ENCODE assay signal across 12 cellular contexts in genomic region chr4:138952405-138952804, GRCh38.
DNase-seq lines count a peak whose midpoint lies in the region; ATAC-seq and TF ChIP-seq lines count a peak whose summit lies in the region.
"Had no signal": no experiment of that assay in that cellular context is flagged by ENCODE, and none has a peak within 500 bp of the region (broad histone marks: within the 10 kb centered on the region; RNA-seq: fewer than 3 reads in every experiment).

No MANE protein-coding gene starts in this region.

- H3K36me3 Mint-ChIP-seq in activated CD4-positive, alpha-beta T cell treated with anti-CD3 and anti-CD28 coated beads, Interleukin-2, amount 10 ng/mL, durations not matched to agents 7 days and 5 days (ENCODE audit: low read depth), result no peaks in the 10 kb centered on the region

- H3K4me1 ChIP-seq in spleen, result peaks cover 0 to 17% (median 0%) of the 10 kb centered on the region in 6 donors

- no peaks in the 10 kb centered on the region for H3K36me3 ChIP-seq in spleen
- H3K36me3 ChIP-seq: tibial nerve had no signal

- H3K27me3 Mint-ChIP-seq in activated CD4-positive, alpha-beta T cell treated with anti-CD3 and anti-CD28 coated beads, Interleukin-2, amount 10 ng/mL, durations not matched to agents 7 days and 5 days, result no peaks in the 10 kb centered on the region

- TF ChIP-seq POLR2A in spleen (IDR thresholded peaks at IDR 0.05), result no peak

- no peaks in the 10 kb centered on the region for H3K9me3 Mint-ChIP-seq in activated CD4-positive, alpha-beta T cell treated with anti-CD3 and anti-CD28 coated beads, Interleukin-2, amount 10 ng/mL, durations not matched to agents 7 days and 5 days
- H3K9me3 Mint-ChIP-seq: endodermal cell had no signal

- TF ChIP-seq CTCF in omental fat pad (IDR thresholded peaks at IDR 0.05) (no peak), spleen (IDR thresholded peaks at IDR 0.05 in 8 of 11, conservative IDR thresholded peaks at IDR 0.05 in 3 of 11) (no peak)

- no peak overlapping the region for H3K4me3 ChIP-seq in spleen
- H3K4me3 ChIP-seq: lung, SK-N-MC, tibial nerve had no signal

- no peak for ATAC-seq in omental fat pad (ENCODE audit: low FRiP score)

- CTCF ChIA-PET in activated CD4-positive, alpha-beta T cell treated with anti-CD3 and anti-CD28 coated beads, Interleukin-2, amount 10 ng/mL, durations not matched to agents 7 days and 5 days (lab: Charles Lee), result no interaction called here

- no peak overlapping the region for H3K27ac Mint-ChIP-seq in activated CD4-positive, alpha-beta T cell treated with anti-CD3 and anti-CD28 coated beads, Interleukin-2, amount 10 ng/mL, durations not matched to agents 7 days and 5 days
- H3K27ac Mint-ChIP-seq: endodermal cell had no signal

- H3K27ac ChIP-seq in spleen, result no peak overlapping the region
- H3K27ac ChIP-seq: SK-N-MC had no signal

- H3K4me1 Mint-ChIP-seq in activated CD4-positive, alpha-beta T cell treated with anti-CD3 and anti-CD28 coated beads, Interleukin-2, amount 10 ng/mL, durations not matched to agents 7 days and 5 days, result no peaks in the 10 kb centered on the region

- no peaks in the 10 kb centered on the region for H3K9me3 ChIP-seq in spleen
- H3K9me3 ChIP-seq: tibial nerve had no signal

- no peak overlapping the region for H3K4me3 Mint-ChIP-seq in activated CD4-positive, alpha-beta T cell treated with anti-CD3 and anti-CD28 coated beads, Interleukin-2, amount 10 ng/mL, durations not matched to agents 7 days and 5 days
- H3K4me3 Mint-ChIP-seq: endodermal cell had no signal

- H3K27me3 ChIP-seq in spleen (replicated peaks in 1 of 7), result no peaks in the 10 kb centered on the region
- H3K27me3 ChIP-seq: tibial nerve had no signal

- intact Hi-C loops in spleen (cut with DNase I; ENCODE audit: low total_unique reads), result no loop called here

- DNase-seq in activated CD4-positive, alpha-beta T cell treated with anti-CD3 and anti-CD28 coated beads for 48 hours, result peak; percentile 51
- DNase-seq in activated CD4-positive, alpha-beta T cell treated with anti-CD3 and anti-CD28 coated beads, Interleukin-2, amount 10 ng/mL, durations not matched to agents 7 days and 5 days, result no peak
- peak; percentile 30 to 48 for DNase-seq in activated T-cell treated with anti-CD3 and anti-CD28 coated beads, Interleukin-2, amount 50 U/mL, for 48 hours
- DNase-seq in kidney tubule cell (ENCODE audit: low spot score) (peak; percentile 72), NCI-H2029 (lab: John Stamatoyannopoulos, UW) (no peak), omental fat pad (ENCODE audit: low spot score) (no peak), spleen (no peak)
- peak; percentile 39 for DNase-seq in stimulated activated CD8-positive, alpha-beta memory T cell treated with anti-CD3 and anti-CD28 coated beads, Interleukin-4, amount 100 ng/mL, for 48 hours
- DNase-seq: endodermal cell had no signal

- POLR2A ChIA-PET in activated CD4-positive, alpha-beta T cell treated with anti-CD3 and anti-CD28 coated beads, Interleukin-2, amount 10 ng/mL, durations not matched to agents 7 days and 5 days (lab: Charles Lee), result no interaction called here

Comparison
In these comparisons a context has a peak if more than half of its experiments do, and no peak if none do; other contexts are left out.
1. DNase-seq: peak in activated CD4-positive, alpha-beta T cell treated with anti-CD3 and anti-CD28 coated beads for 48 hours (single experiment), activated T-cell treated with anti-CD3 and anti-CD28 coated beads, Interleukin-2, amount 50 U/mL, for 48 hours (2 of 2), kidney tubule cell (single experiment) and stimulated activated CD8-positive, alpha-beta memory T cell treated with anti-CD3 and anti-CD28 coated beads, Interleukin-4, amount 100 ng/mL, for 48 hours (single experiment); none in activated CD4-positive, alpha-beta T cell treated with anti-CD3 and anti-CD28 coated beads, Interleukin-2, amount 10 ng/mL, durations not matched to agents 7 days and 5 days (single experiment), NCI-H2029 (single experiment), omental fat pad (single experiment) and spleen (single experiment).